9 cellular contexts compared by ENCODE assay signal in genomic region chr21:44618504-44618903, GRCh38. TPM values are rescaled to one million over a fixed set of nuclear protein-coding genes. Genes with fewer than 3 reads are reported as not detected.
A peak's percentile ranks its signal among the peaks of the same experiment; 100 is the strongest.
DNase-seq lines count a peak whose midpoint lies in the region; ATAC-seq and TF ChIP-seq lines count a peak whose summit lies in the region.
"Had no signal": no experiment of that assay in that cellular context is flagged by ENCODE, and none has a peak within 500 bp of the region (broad histone marks: within the 10 kb centered on the region; RNA-seq: fewer than 3 reads in every experiment).

No MANE protein-coding gene starts in this region.

- peak overlapping the region; percentile 93 for H3K27ac Mint-ChIP-seq in activated CD4-positive, alpha-beta T cell treated with anti-CD3 and anti-CD28 coated beads, Interleukin-2, amount 10 ng/mL, durations not matched to agents 7 days and 5 days
- H3K27ac Mint-ChIP-seq in T-helper 1 cell treated with Interleukin-12 subunit alpha and Interleukin-12 subunit beta and Interleukin-4 antibody, amounts not matched to agents 30 μg/mL and 1 μg/mL, for 36 hours: peak overlapping the region; percentile 87

- H3K9me3 ChIP-seq in spleen: peaks cover 1 to 40% (median 30%) of the 10 kb centered on the region in 8 donors

- intact Hi-C loops in spleen (cut with DNase I; ENCODE audit: low total_unique reads): no loop called here

- no peak for DNase-seq in activated CD4-positive, alpha-beta T cell treated with anti-CD3 and anti-CD28 coated beads, Interleukin-2, amount 10 ng/mL, durations not matched to agents 7 days and 5 days
- no peak for DNase-seq in activated CD4-positive, alpha-beta T cell treated with anti-CD3 and anti-CD28 coated beads, Interleukin-2, amount 50 U/mL, for 4 hours
- DNase-seq in foreskin fibroblast (no peak), spleen (peak; percentile 74), T1000 (lab: John Stamatoyannopoulos, UW) (no peak)

- H3K4me3 Mint-ChIP-seq in activated CD4-positive, alpha-beta T cell treated with anti-CD3 and anti-CD28 coated beads, Interleukin-2, amount 10 ng/mL, durations not matched to agents 7 days and 5 days: peak overlapping the region; percentile 37
- no peak overlapping the region for H3K4me3 Mint-ChIP-seq in T-helper 1 cell treated with Interleukin-12 subunit alpha and Interleukin-12 subunit beta and Interleukin-4 antibody, amounts not matched to agents 30 μg/mL and 1 μg/mL, for 36 hours

- H3K36me3 Mint-ChIP-seq in activated CD4-positive, alpha-beta T cell treated with anti-CD3 and anti-CD28 coated beads, Interleukin-2, amount 10 ng/mL, durations not matched to agents 7 days and 5 days (ENCODE audit: low read depth): peaks cover 32% of the 10 kb centered on the region
- H3K36me3 Mint-ChIP-seq in T-helper 1 cell treated with Interleukin-12 subunit alpha and Interleukin-12 subunit beta and Interleukin-4 antibody, amounts not matched to agents 30 μg/mL and 1 μg/mL, for 36 hours (ENCODE audit: low read depth): peaks cover 31% of the 10 kb centered on the region

- H3K27me3 Mint-ChIP-seq in activated CD4-positive, alpha-beta T cell treated with anti-CD3 and anti-CD28 coated beads, Interleukin-2, amount 10 ng/mL, durations not matched to agents 7 days and 5 days: peaks cover 2% of the 10 kb centered on the region
- H3K27me3 Mint-ChIP-seq in T-helper 1 cell treated with Interleukin-12 subunit alpha and Interleukin-12 subunit beta and Interleukin-4 antibody, amounts not matched to agents 30 μg/mL and 1 μg/mL, for 36 hours (ENCODE audit: low read depth): peaks cover 11% of the 10 kb centered on the region

- TF ChIP-seq CTCF in foreskin fibroblast (IDR thresholded peaks at IDR 0.05; ENCODE audit: low read depth, low read length) (peak; percentile 6), spleen (IDR thresholded peaks at IDR 0.05 in 8 of 11, conservative IDR thresholded peaks at IDR 0.05 in 3 of 11) (peak in 5 of 11 experiments; percentile 19 to 34 (median 26))

- POLR2A ChIA-PET in activated CD4-positive, alpha-beta T cell treated with anti-CD3 and anti-CD28 coated beads, Interleukin-2, amount 10 ng/mL, durations not matched to agents 7 days and 5 days (lab: Charles Lee): no interaction called here

- peaks cover 47% of the 10 kb centered on the region for H3K9me3 Mint-ChIP-seq in activated CD4-positive, alpha-beta T cell treated with anti-CD3 and anti-CD28 coated beads, Interleukin-2, amount 10 ng/mL, durations not matched to agents 7 days and 5 days
- H3K9me3 Mint-ChIP-seq in T-helper 1 cell treated with Interleukin-12 subunit alpha and Interleukin-12 subunit beta and Interleukin-4 antibody, amounts not matched to agents 30 μg/mL and 1 μg/mL, for 36 hours: peaks cover 44% of the 10 kb centered on the region

- WGBS in spleen, 5 donors: 26 to 40% (median 37%) methylated on average over 4 of the region's 4 CpGs

- no peaks in the 10 kb centered on the region for H3K36me3 ChIP-seq in spleen

- no peak for ATAC-seq in GM18858 (IDR thresholded peaks at IDR 0.05; ENCODE audit: unreplicated experiment)
- ATAC-seq in GM19351 (IDR thresholded peaks at IDR 0.05; ENCODE audit: unreplicated experiment): no peak

- H3K4me3 ChIP-seq in foreskin fibroblast (ENCODE audit: low read depth in 1 of 2, low read length in 2 of 2) (no peak overlapping the region), spleen (peak overlapping the region in 1 of 8 donors; percentile 5)

- peaks cover 0 to 28% (median 0%) of the 10 kb centered on the region in 7 donors for H3K27me3 ChIP-seq in spleen (replicated peaks in 1 of 7)

- peaks cover 0 to 18% (median 5%) of the 10 kb centered on the region in 6 donors for H3K4me1 ChIP-seq in spleen

- CTCF ChIA-PET in activated CD4-positive, alpha-beta T cell treated with anti-CD3 and anti-CD28 coated beads, Interleukin-2, amount 10 ng/mL, durations not matched to agents 7 days and 5 days (lab: Charles Lee): interaction anchor here (1.1 to 1.2 kb wide), 2 partner anchors 37 to 58 kb away, joined by 3 to 4 read pairs; no protein-coding TSS in a partner anchor

- no peak for TF ChIP-seq POLR2A in spleen (IDR thresholded peaks at IDR 0.05)

- peaks cover 30% of the 10 kb centered on the region for H3K4me1 Mint-ChIP-seq in activated CD4-positive, alpha-beta T cell treated with anti-CD3 and anti-CD28 coated beads, Interleukin-2, amount 10 ng/mL, durations not matched to agents 7 days and 5 days
- H3K4me1 Mint-ChIP-seq in T-helper 1 cell treated with Interleukin-12 subunit alpha and Interleukin-12 subunit beta and Interleukin-4 antibody, amounts not matched to agents 30 μg/mL and 1 μg/mL, for 36 hours (ENCODE audit: low read depth): peaks cover 28% of the 10 kb centered on the region

- peak overlapping the region in 7 of 8 donors; percentile 45 to 84 (median 69) for H3K27ac ChIP-seq in spleen
- H3K27ac ChIP-seq: epithelial cell of prostate had no signal

RNA-seq across cellular contexts. Expression of gene KRTAP10-8, which starts 6.6 kb away (rescaled TPM):
- total RNA-seq in activated CD4-positive, alpha-beta T cell treated with anti-CD3 and anti-CD28 coated beads, Interleukin-2, amount 10 ng/mL, durations not matched to agents 7 days and 5 days: not detected
- not detected for total RNA-seq in spleen
- not detected for polyA plus RNA-seq in spleen

RNA-seq across cellular contexts. Expression of gene KRTAP10-9, which starts 8.4 kb away (rescaled TPM):
- total RNA-seq in activated CD4-positive, alpha-beta T cell treated with anti-CD3 and anti-CD28 coated beads, Interleukin-2, amount 10 ng/mL, durations not matched to agents 7 days and 5 days: not detected
- total RNA-seq in spleen: not detected
- not detected for polyA plus RNA-seq in spleen

RNA-seq across cellular contexts. Expression of gene KRTAP10-7, which starts 18.1 kb away (rescaled TPM):
- not detected for total RNA-seq in activated CD4-positive, alpha-beta T cell treated with anti-CD3 and anti-CD28 coated beads, Interleukin-2, amount 10 ng/mL, durations not matched to agents 7 days and 5 days
- not detected for total RNA-seq in spleen
- polyA plus RNA-seq in spleen: not detected

RNA-seq across cellular contexts. Expression of gene KRTAP10-10, which starts 18.7 kb away (rescaled TPM):
- total RNA-seq in activated CD4-positive, alpha-beta T cell treated with anti-CD3 and anti-CD28 coated beads, Interleukin-2, amount 10 ng/mL, durations not matched to agents 7 days and 5 days: not detected
- total RNA-seq in spleen: not detected
- polyA plus RNA-seq in spleen: not detected

RNA-seq across cellular contexts. Expression of gene KRTAP10-6, which starts 26.2 kb away (rescaled TPM):
- not detected for total RNA-seq in activated CD4-positive, alpha-beta T cell treated with anti-CD3 and anti-CD28 coated beads, Interleukin-2, amount 10 ng/mL, durations not matched to agents 7 days and 5 days
- not detected for total RNA-seq in spleen
- not detected for polyA plus RNA-seq in spleen
